In the genomic region with DNA sequence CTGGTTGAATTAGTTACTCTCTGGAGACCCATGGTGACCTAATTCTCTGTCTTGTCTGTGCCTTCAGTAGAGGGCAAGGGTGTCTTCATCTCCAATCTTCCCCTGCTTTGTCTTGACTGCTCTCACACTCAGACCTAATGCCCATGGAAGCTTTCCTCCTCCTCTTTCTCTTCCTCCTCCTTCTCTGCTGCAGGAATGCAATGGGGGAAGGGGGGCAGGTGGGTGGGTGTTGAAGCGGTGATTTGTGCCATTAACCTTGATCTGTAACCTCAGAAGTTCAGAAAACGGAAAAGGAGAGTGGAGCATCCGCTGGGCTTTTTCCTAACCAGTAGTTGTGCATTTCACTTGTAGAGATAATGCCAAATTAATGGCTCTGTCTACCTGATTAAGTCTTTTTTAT, we compare ENCODE assay signal across 29 cellular contexts.
"Had no signal": no experiment of that assay in that cellular context is flagged by ENCODE, and none has a peak within 500 bp of the region (broad histone marks: within the 10 kb centered on the region; RNA-seq: fewer than 3 reads in every experiment).

No MANE protein-coding gene starts in this region.

- H3K4me3 Mint-ChIP-seq: activated CD8-positive, alpha-beta T cell treated with anti-CD3 and anti-CD28 coated beads for 36 hours; activated naive CD8-positive, alpha-beta T cell; activated T-cell treated with anti-CD3 and anti-CD28 coated beads, Interleukin-2, amount 50 U/mL, for 4 hours; activated T-helper 17 cell treated with anti-CD3 and anti-CD28 coated beads, Interleukin-2, amount 50 U/mL, for 72 hours; effector memory CD8-positive, alpha-beta T cell; T-helper 17 cell; T-helper 2 cell treated with Interferon-gamma antibody and Interleukin-4, amounts not matched to agents 5 μg/mL and 100 μg/mL, for 36 hours had no signal

- ATAC-seq: activated CD8-positive, alpha-beta T cell treated with anti-CD3 and anti-CD28 coated beads for 36 hours; activated T-cell treated with anti-CD3 and anti-CD28 coated beads, Interleukin-2, amount 50 U/mL, for 4 hours; activated T-helper 17 cell treated with anti-CD3 and anti-CD28 coated beads, Interleukin-2, amount 50 U/mL, for 72 hours; body of pancreas; effector memory CD8-positive, alpha-beta T cell; esophagus mucosa; foreskin keratinocyte; gastrocnemius medialis; T-helper 17 cell had no signal

- H3K4me1 ChIP-seq: body of pancreas, foreskin keratinocyte had no signal

- H3K27ac ChIP-seq: adrenal gland, body of pancreas, foreskin keratinocyte, gastrocnemius medialis had no signal

- H3K4me1 Mint-ChIP-seq: activated T-helper 17 cell treated with anti-CD3 and anti-CD28 coated beads, Interleukin-2, amount 50 U/mL, for 72 hours; T-helper 17 cell had no signal

- H3K9me3 ChIP-seq: adrenal gland, body of pancreas, gastrocnemius medialis had no signal

- H3K36me3 ChIP-seq: adrenal gland, gastrocnemius medialis had no signal

- H3K4me3 ChIP-seq: adrenal gland, body of pancreas, gastrocnemius medialis had no signal

- H3K36me3 Mint-ChIP-seq: activated naive CD8-positive, alpha-beta T cell had no signal

- H3K27ac Mint-ChIP-seq: activated CD8-positive, alpha-beta T cell treated with anti-CD3 and anti-CD28 coated beads for 36 hours; activated naive CD8-positive, alpha-beta T cell; activated T-helper 17 cell treated with anti-CD3 and anti-CD28 coated beads, Interleukin-2, amount 50 U/mL, for 72 hours; effector memory CD8-positive, alpha-beta T cell; T-helper 17 cell; T-helper 2 cell treated with Interferon-gamma antibody and Interleukin-4, amounts not matched to agents 5 μg/mL and 100 μg/mL, for 36 hours had no signal

- H3K27me3 ChIP-seq: adrenal gland, body of pancreas, foreskin keratinocyte, gastrocnemius medialis had no signal

- H3K27me3 Mint-ChIP-seq: activated CD8-positive, alpha-beta T cell treated with anti-CD3 and anti-CD28 coated beads for 36 hours; activated naive CD8-positive, alpha-beta T cell; activated T-helper 17 cell treated with anti-CD3 and anti-CD28 coated beads, Interleukin-2, amount 50 U/mL, for 72 hours; effector memory CD8-positive, alpha-beta T cell; T-helper 17 cell had no signal

- DNase-seq: activated CD4-positive, alpha-beta T cell treated with anti-CD3 and anti-CD28 coated beads for 1 hour; activated CD4-positive, alpha-beta T cell treated with anti-CD3 and anti-CD28 coated beads for 4 hours; activated CD4-positive, alpha-beta T cell treated with anti-CD3 and anti-CD28 coated beads, Interleukin-2, amount 50 U/mL, for 1 hour; activated CD4-positive, alpha-beta T cell treated with anti-CD3 and anti-CD28 coated beads, Interleukin-2, amount 50 U/mL, for 48 hours; activated CD8-positive, alpha-beta memory T cell treated with anti-CD3 and anti-CD28 coated beads for 24 hours; activated CD8-positive, alpha-beta T cell treated with anti-CD3 and anti-CD28 coated beads for 36 hours; activated effector memory CD4-positive, alpha-beta T cell treated with Interleukin-2 at 50 U/mL for 16 hours; activated gamma-delta T cell treated with Interleukin-2 at 50 U/mL for 16 hours; activated naive CD4-positive, alpha-beta T cell treated with anti-CD3 and anti-CD28 coated beads, Interleukin-2, amount 50 U/mL, for 16 hours; activated naive CD4-positive, alpha-beta T cell treated with Interleukin-2 at 50 U/mL for 16 hours; activated T-cell treated with anti-CD3 and anti-CD28 coated beads, Interleukin-2, amount 50 U/mL, for 4 hours; amygdala; aorta; body of pancreas; caudate nucleus; cortex of kidney; dermis blood vessel endothelial cell; effector CD4-positive, alpha-beta T cell; effector memory CD8-positive, alpha-beta T cell; foreskin keratinocyte; gastrocnemius medialis; glutamatergic neuron; T-helper 1 cell; T-helper 17 cell had no signal
